In genomic region chr5:57778528-57779175, GRCh38 we compare ENCODE assay signal across 15 cellular contexts.
DNase-seq lines count a peak whose midpoint lies in the region; ATAC-seq, FAIRE-seq and TF ChIP-seq lines count a peak whose summit lies in the region.
"Had no signal": no experiment of that assay in that cellular context is flagged by ENCODE, and none has a peak within 500 bp of the region (broad histone marks: within the 10 kb centered on the region; RNA-seq: fewer than 3 reads in every experiment).

No MANE protein-coding gene starts in this region.

- H3K79me2 ChIP-seq in hepatocyte = no peaks in the 10 kb centered on the region

- H3K4me1 ChIP-seq in hepatocyte (ENCODE audit: insufficient read depth) (peaks cover 39% of the 10 kb centered on the region), pancreas (peaks cover 13 to 26% (median 24%) of the 10 kb centered on the region in 3 donors)
- H3K4me1 ChIP-seq: testis had no signal

- no peaks in the 10 kb centered on the region for H3K36me3 ChIP-seq in hepatocyte (replicated peaks; ENCODE audit: insufficient read depth, low read depth)
- H3K36me3 ChIP-seq in pancreas = no peaks in the 10 kb centered on the region
- H3K36me3 ChIP-seq: esophagus muscularis mucosa, heart right ventricle, spleen had no signal

- H4K20me1 ChIP-seq in hepatocyte (ENCODE audit: insufficient read depth, poor library complexity, severe bottlenecking) = no peaks in the 10 kb centered on the region

- peak overlapping the region; percentile 59 for H3K27ac ChIP-seq in hepatocyte
- no peak overlapping the region for H3K27ac ChIP-seq in pancreas
- H3K27ac ChIP-seq: esophagus muscularis mucosa, testis had no signal

- intact Hi-C loops in pancreas (cut with DNase I) (no loop called here), posterior cingulate gyrus (cut with DNase I) (loop anchor here (1.0 to 10.0 kb wide), 4 partner anchors 124 to 682 kb away; partner anchors contain the start of gene PLK2)

- no peaks in the 10 kb centered on the region for H3K9me2 ChIP-seq in hepatocyte (replicated peaks; ENCODE audit: insufficient read depth)

- H2AFZ ChIP-seq in hepatocyte = no peak overlapping the region

- ATAC-seq in pancreas = peak; percentile 36 to 62 (median 59)
- ATAC-seq in GM18517 (IDR thresholded peaks at IDR 0.05; ENCODE audit: unreplicated experiment) = no peak

- 52% methylated on average over 1 of the region's 1 CpG for WGBS in hepatocyte (ENCODE audit: low lambda C conversion rate, missing lambda C conversion rate)
- WGBS in pancreas, 2 donors = 35 to 41% methylated on average over 1 of the region's 1 CpG

- no peak overlapping the region for H3K4me3 ChIP-seq in hepatocyte
- H3K4me3 ChIP-seq in pancreas = no peak overlapping the region
- H3K4me3 ChIP-seq: dorsolateral prefrontal cortex, esophagus muscularis mucosa, spleen, testis had no signal

- FAIRE-seq in pancreas (lab: Jason Lieb, UNC) = no peak

- peak; percentile 24 for DNase-seq in HT-29 (ENCODE audit: low spot score)
- peak; percentile 50 for DNase-seq in astrocyte of the hippocampus (ENCODE audit: low read depth, low spot score)
- DNase-seq in hepatocyte (ENCODE audit: low spot score) = no peak
- no peak for DNase-seq in pancreas
- DNase-seq in posterior cingulate gyrus = no peak
- DNase-seq in HK-2 (ENCODE audit: unreplicated experiment) = no peak
- DNase-seq in cerebellar cortex (ENCODE audit: low spot score) = no peak
- DNase-seq: activated naive CD4-positive, alpha-beta T cell treated with Interleukin-2 at 50 U/mL for 16 hours; NCI-H1048; spleen had no signal

- H3K4me2 ChIP-seq in hepatocyte = no peak overlapping the region

- H3K27me3 ChIP-seq in hepatocyte (no peaks in the 10 kb centered on the region), pancreas (no peaks in the 10 kb centered on the region)
- H3K27me3 ChIP-seq: dorsolateral prefrontal cortex, esophagus muscularis mucosa, heart right ventricle, spleen, testis had no signal

- H3K9me3 ChIP-seq in hepatocyte (ENCODE audit: low read depth) (no peaks in the 10 kb centered on the region), pancreas (no peaks in the 10 kb centered on the region)
- H3K9me3 ChIP-seq: esophagus muscularis mucosa, heart right ventricle, spleen, testis had no signal

- TF ChIP-seq CTCF in hepatocyte (IDR thresholded peaks at IDR 0.05; ENCODE audit: poor library complexity) (no peak), pancreas (IDR thresholded peaks at IDR 0.05) (no peak)

Comparison
In these comparisons a context has a peak if more than half of its experiments do, and no peak if none do; other contexts are left out.
1. DNase-seq: peak in HT-29 (single experiment) and astrocyte of the hippocampus (single experiment); none in hepatocyte (single experiment), pancreas (0 of 6), posterior cingulate gyrus (0 of 10), HK-2 (single experiment) and cerebellar cortex (single experiment).